Comparison of ENCODE assay signal across 9 cellular contexts in genomic region chr6:165872811-165873210, GRCh38.
"Had no signal": no experiment of that assay in that cellular context is flagged by ENCODE, and none has a peak within 500 bp of the region (broad histone marks: within the 10 kb centered on the region; RNA-seq: fewer than 3 reads in every experiment).

No MANE protein-coding gene starts in this region.

- H3K27ac Mint-ChIP-seq: HFFc6 had no signal

- H3K27ac ChIP-seq: GM23248, HL-60 had no signal

- H2AFZ ChIP-seq: GM23248 had no signal

- DNase-seq: GM23248, H7, HFFc6, IMR-90, KG1 had no signal

- H3K9ac ChIP-seq: GM23248 had no signal

- H3K4me3 ChIP-seq: GM23248, HAP-1, K562 had no signal

- H3K4me3 Mint-ChIP-seq: HFFc6 had no signal

- H3K36me3 ChIP-seq: HAP-1 had no signal

- FAIRE-seq: K562 had no signal

- H3K9me3 ChIP-seq: HAP-1 had no signal

- ATAC-seq: HCT116, K562 had no signal

- H3K4me1 ChIP-seq: HAP-1 had no signal
